Comparison of ENCODE assay signal across 8 cellular contexts in the genomic region with DNA sequence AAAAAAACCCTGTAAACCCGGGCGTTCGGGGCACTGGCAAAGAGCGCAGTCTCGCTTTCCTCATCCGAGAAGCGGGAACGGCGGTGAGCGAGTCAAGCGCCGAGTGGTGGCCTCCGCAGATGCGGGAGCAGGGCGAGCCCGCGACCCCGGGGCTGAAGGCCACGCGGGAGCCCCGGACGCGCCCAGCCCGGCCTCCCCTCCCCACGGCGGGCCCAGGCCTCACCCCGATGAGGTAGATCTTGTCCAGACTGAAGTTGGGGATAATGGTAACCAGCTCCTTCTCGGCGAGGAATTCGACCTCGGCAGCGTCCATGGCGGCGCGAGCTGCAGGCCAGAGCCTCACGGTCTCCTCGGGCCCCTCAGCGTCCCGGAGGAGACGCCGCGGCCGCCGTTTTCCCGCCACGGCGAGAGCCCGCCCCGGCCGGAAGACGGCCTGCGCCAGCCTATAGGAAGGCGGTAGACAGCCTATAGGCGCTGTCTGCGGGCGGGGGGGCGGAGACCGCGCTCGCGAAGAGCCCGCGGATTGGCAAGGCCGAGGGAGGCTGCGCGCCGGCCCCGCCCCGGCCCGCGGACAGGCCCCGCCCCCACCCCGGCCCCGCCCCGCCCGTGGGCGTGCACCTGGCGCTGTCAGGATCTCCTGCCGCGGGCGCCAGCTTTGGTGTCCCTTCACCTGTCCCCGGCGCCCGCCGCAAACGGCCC. TPM values are rescaled to one million over a fixed set of nuclear protein-coding genes. Genes with fewer than 3 reads are reported as not detected.
DNase-seq lines count a peak whose midpoint lies in the region; ATAC-seq and TF ChIP-seq lines count a peak whose summit lies in the region.

A gene (minus strand): TSS at position 369 of the 699 bp plus-strand sequence. CDS start 56 bp downstream, at position 313.

- TF ChIP-seq CTCF in left lung (IDR thresholded peaks at IDR 0.05): no peak

- peaks cover 10 to 21% of the 10 kb centered on the region in 2 donors for H3K4me1 ChIP-seq in left lung

- H3K27me3 ChIP-seq in left lung: peaks cover 0 to 11% of the 10 kb centered on the region in 2 donors

- peak within 1 kb of the TSS; percentile 84 for H3K4me3 Mint-ChIP-seq in activated CD4-positive, alpha-beta T cell treated with anti-CD3 and anti-CD28 coated beads, Interleukin-2, amount 10 ng/mL, durations not matched to agents 24 days and 14 days

- peak; percentile 72 for TF ChIP-seq POLR2A in GM19193 (IDR thresholded peaks at IDR 0.05; ENCODE audit: extremely low read depth, insufficient read depth, insufficient read length)

- H3K27me3 Mint-ChIP-seq in activated CD4-positive, alpha-beta T cell treated with anti-CD3 and anti-CD28 coated beads, Interleukin-2, amount 10 ng/mL, durations not matched to agents 24 days and 14 days: peaks cover 5% of the 10 kb centered on the region

- peak; percentile 90 for DNase-seq in Ammon's horn (ENCODE audit: low spot score)
- DNase-seq in NCI-H526 treated with DMSO at 0.1 percent for 48 hours (lab: John Stamatoyannopoulos, UW): peak; percentile 54
- peak; percentile 97 for DNase-seq in activated CD4-positive, alpha-beta T cell treated with anti-CD3 and anti-CD28 coated beads, Interleukin-2, amount 10 ng/mL, durations not matched to agents 24 days and 14 days
- peak; percentile 81 for DNase-seq in dedifferentiated amniotic fluid mesenchymal stem cell (ENCODE audit: extremely low spot score)
- peak; percentile 91 to 97 for DNase-seq in left lung
- DNase-seq in stimulated activated CD4-positive, alpha-beta T cell treated with anti-CD3 and anti-CD28 coated beads, Interleukin-2, amount 100 ng/mL, for 24 hours: peak; percentile 90 to 91

- H3K27ac Mint-ChIP-seq in activated CD4-positive, alpha-beta T cell treated with anti-CD3 and anti-CD28 coated beads, Interleukin-2, amount 10 ng/mL, durations not matched to agents 24 days and 14 days: peak within 1 kb of the TSS; percentile 78

- intact Hi-C loops in activated CD4-positive, alpha-beta T cell treated with anti-CD3 and anti-CD28 coated beads, Interleukin-2, amount 10 ng/mL, durations not matched to agents 24 days and 14 days (cut with micrococcal nuclease): loop anchor here (2.0 to 5.0 kb wide), 3 partner anchors 78 to 131 kb away; a partner anchor contains a TSS
- intact Hi-C loops in left lung (cut with DNase I): no loop called here

- H3K9me3 ChIP-seq in left lung: no peaks in the 10 kb centered on the region

- no peaks in the 10 kb centered on the region for H3K36me3 ChIP-seq in left lung

- H3K27ac ChIP-seq in left lung: no peak within 1 kb of the TSS

- peak within 1 kb of the TSS; percentile 70 to 76 for H3K4me3 ChIP-seq in left lung

- no peaks in the 10 kb centered on the region for H3K9me3 Mint-ChIP-seq in activated CD4-positive, alpha-beta T cell treated with anti-CD3 and anti-CD28 coated beads, Interleukin-2, amount 10 ng/mL, durations not matched to agents 24 days and 14 days

- ATAC-seq in HG03378 (IDR thresholded peaks at IDR 0.05; ENCODE audit: unreplicated experiment) (peak; percentile 65), left lung (peak; percentile 100)

- peaks cover 13% of the 10 kb centered on the region for H3K36me3 Mint-ChIP-seq in activated CD4-positive, alpha-beta T cell treated with anti-CD3 and anti-CD28 coated beads, Interleukin-2, amount 10 ng/mL, durations not matched to agents 24 days and 14 days (ENCODE audit: low read depth)

- H3K4me1 Mint-ChIP-seq in activated CD4-positive, alpha-beta T cell treated with anti-CD3 and anti-CD28 coated beads, Interleukin-2, amount 10 ng/mL, durations not matched to agents 24 days and 14 days: peaks cover 17% of the 10 kb centered on the region

RNA-seq across cellular contexts. Expression of the gene that starts here (rescaled TPM):
- total RNA-seq in activated CD4-positive, alpha-beta T cell treated with anti-CD3 and anti-CD28 coated beads, Interleukin-2, amount 10 ng/mL, durations not matched to agents 24 days and 14 days: 87.4 and 93.0 TPM in 2 replicates
- total RNA-seq in left lung: 1 to 10 TPM; 4.2 to 8.5 TPM
